In genomic region chr5:125372694-125373621, GRCh38 we compare ENCODE assay signal across 10 cellular contexts.
A peak's percentile ranks its signal among the peaks of the same experiment; 100 is the strongest.
DNase-seq lines count a peak whose midpoint lies in the region; ATAC-seq, FAIRE-seq and TF ChIP-seq lines count a peak whose summit lies in the region.
"Had no signal": no experiment of that assay in that cellular context is flagged by ENCODE, and none has a peak within 500 bp of the region (broad histone marks: within the 10 kb centered on the region; RNA-seq: fewer than 3 reads in every experiment).

No MANE protein-coding gene starts in this region.

- no peaks in the 10 kb centered on the region for H3K79me2 ChIP-seq in fibroblast of lung (ENCODE audit: control insufficient read depth, insufficient read depth, low read length)

- ATAC-seq in HG02623 (IDR thresholded peaks at IDR 0.05; ENCODE audit: unreplicated experiment) (no peak), gastroesophageal sphincter (no peak)

- FAIRE-seq in H54 (lab: Jason Lieb, UNC), result peak; percentile 86
- FAIRE-seq: GM19239 had no signal

- no peaks in the 10 kb centered on the region for H3K4me1 ChIP-seq in fibroblast of lung (ENCODE audit: control insufficient read depth, extremely low read depth, insufficient read depth, low read length)
- peaks cover 0 to 8% (median 2%) of the 10 kb centered on the region in 3 donors for H3K4me1 ChIP-seq in gastroesophageal sphincter

- H3K9ac ChIP-seq in fibroblast of lung (ENCODE audit: insufficient read depth, low read length), result no peak overlapping the region

- 67 to 75% methylated on average over 3 to 6 of the region's 6 CpGs for WGBS in gastroesophageal sphincter (ENCODE audit: low coverage in 1 of 2), 2 donors

- TF ChIP-seq POLR2A in H54 (IDR thresholded peaks at IDR 0.05; ENCODE audit: low read depth, low read length) (no peak), gastroesophageal sphincter (IDR thresholded peaks at IDR 0.05) (no peak)

- H3K4me3 ChIP-seq in fibroblast of lung (replicated peaks in 1 of 4; ENCODE audit: control extremely low read depth in 1 of 4, insufficient read depth in 1 of 4, low read depth in 3 of 4, low read length in 4 of 4) (no peak overlapping the region), gastroesophageal sphincter (no peak overlapping the region)

- H3K27ac ChIP-seq in fibroblast of lung (ENCODE audit: insufficient read depth, low read length), result no peak overlapping the region
- H3K27ac ChIP-seq in gastroesophageal sphincter, result no peak overlapping the region

- peak; percentile 12 for DNase-seq in H54 (ENCODE audit: insufficient read length, low spot score)
- peak; percentile 40 for DNase-seq in NCI-H748 treated with DMSO at 0.1 percent for 48 hours (lab: John Stamatoyannopoulos, UW)
- peak; percentile 55 to 81 for DNase-seq in fibroblast of lung (ENCODE audit: low read depth in 2 of 2)
- DNase-seq in renal cortical epithelial cell (ENCODE audit: low read depth), result peak; percentile 85
- DNase-seq in cerebellum (ENCODE audit: low spot score), result no peak
- DNase-seq: activated T-cell treated with anti-CD3 and anti-CD28 coated beads, Interleukin-2, amount 50 U/mL, for 48 hours; MV-4-11 had no signal

- H3K36me3 ChIP-seq in fibroblast of lung (ENCODE audit: control insufficient read depth, insufficient read depth, low read length) (no peaks in the 10 kb centered on the region), gastroesophageal sphincter (no peaks in the 10 kb centered on the region)

- TF ChIP-seq EP300 in gastroesophageal sphincter (IDR thresholded peaks at IDR 0.05), result no peak

- H3K9me3 ChIP-seq in fibroblast of lung (ENCODE audit: control insufficient read depth, insufficient read depth, low read depth, low read length) (no peaks in the 10 kb centered on the region), gastroesophageal sphincter (no peaks in the 10 kb centered on the region)

- no peak overlapping the region for H3K4me2 ChIP-seq in fibroblast of lung (ENCODE audit: extremely low read depth, insufficient read depth, low read length)

- no peaks in the 10 kb centered on the region for H4K20me1 ChIP-seq in fibroblast of lung (ENCODE audit: control insufficient read depth, extremely low read depth, insufficient read depth, low read length)

- TF ChIP-seq CTCF in fibroblast of lung (conservative IDR thresholded peaks at IDR 0.05 in 1 of 2, IDR thresholded peaks at IDR 0.05 in 1 of 2; ENCODE audit: low read depth in 1 of 2, low read length in 2 of 2), result no peak
- no peak for TF ChIP-seq CTCF in gastroesophageal sphincter (IDR thresholded peaks at IDR 0.05)

- H2AFZ ChIP-seq in fibroblast of lung (ENCODE audit: low read length), result no peak overlapping the region

- H3K27me3 ChIP-seq in fibroblast of lung (ENCODE audit: control insufficient read depth, insufficient read depth, low read length), result no peaks in the 10 kb centered on the region
- no peaks in the 10 kb centered on the region for H3K27me3 ChIP-seq in gastroesophageal sphincter
